In the genomic region with DNA sequence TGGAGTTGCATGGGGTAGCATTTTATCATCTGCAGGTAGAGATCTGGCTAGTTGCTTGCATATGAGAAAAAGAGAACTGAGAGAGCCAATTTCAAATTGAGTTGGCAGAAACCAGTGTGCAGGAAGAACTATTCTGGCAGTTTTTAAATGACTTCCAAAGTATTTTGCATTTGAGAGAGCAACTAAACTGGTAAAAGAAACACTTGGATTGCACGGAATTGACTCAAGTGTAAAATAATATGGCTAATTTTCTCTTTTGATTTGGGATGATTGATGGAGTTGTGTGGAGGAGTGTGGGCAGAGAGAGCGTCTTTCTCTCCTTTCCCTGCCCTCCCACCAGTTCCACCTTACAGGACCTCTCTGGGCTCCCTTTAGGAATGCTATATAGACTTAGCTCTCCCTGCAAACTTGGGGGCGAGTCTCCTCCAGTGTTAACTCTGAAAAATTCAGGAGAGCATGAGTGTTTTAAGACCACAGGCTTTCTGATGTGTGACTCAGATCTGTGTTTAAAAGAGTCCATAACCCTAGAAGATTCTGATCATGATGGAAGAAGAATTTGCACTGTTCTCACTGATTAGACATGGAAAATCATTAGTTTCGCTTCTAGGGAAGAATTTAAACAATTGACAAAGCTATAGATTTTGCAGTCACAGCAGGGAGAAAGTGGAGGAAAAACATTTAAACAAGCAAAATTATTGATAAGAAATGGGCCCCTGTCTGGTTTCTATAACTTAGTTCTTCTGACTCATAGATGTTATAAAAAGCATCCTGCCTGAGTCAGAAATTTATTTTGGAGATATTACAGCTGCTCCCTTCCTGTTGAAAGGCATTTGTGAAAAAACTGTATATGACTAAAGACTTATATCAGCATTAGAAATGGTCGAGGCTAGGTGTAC, we compare ENCODE assay signal across 9 cellular contexts. TPM values are rescaled to one million over a fixed set of nuclear protein-coding genes. Genes with fewer than 3 reads are reported as not detected.
A peak's percentile ranks its signal among the peaks of the same experiment; 100 is the strongest.
DNase-seq lines count a peak whose midpoint lies in the region; ATAC-seq and TF ChIP-seq lines count a peak whose summit lies in the region.
"Had no signal": no experiment of that assay in that cellular context is flagged by ENCODE, and none has a peak within 500 bp of the region (broad histone marks: within the 10 kb centered on the region; RNA-seq: fewer than 3 reads in every experiment).

No MANE protein-coding gene starts in this region.

- peak overlapping the region in 1 of 2 experiments; percentile 1; a peak in 1 of 4 replicates for H3K4me3 ChIP-seq in Panc1 (ENCODE audit: low read depth in 2 of 2, low read length in 2 of 2)

- H3K27me3 ChIP-seq in Panc1 (ENCODE audit: control insufficient read depth, insufficient read depth, low read length), result no peaks in the 10 kb centered on the region

- peak; percentile 19 for TF ChIP-seq CTCF in Panc1 (IDR thresholded peaks at IDR 0.05)

- intact Hi-C loops in Panc1 (cut with micrococcal nuclease; ENCODE audit: unreplicated experiment), result no loop called here

- DNase-seq in Panc1 (ENCODE audit: low read depth, low spot score), result peak; percentile 96
- DNase-seq in glomerular visceral epithelial cell (ENCODE audit: extremely low spot score), result peak; percentile 42
- no peak for DNase-seq in NCI-H2107 treated with DMSO at 0.1 percent for 48 hours (lab: John Stamatoyannopoulos, UW; ENCODE audit: unreplicated experiment)
- DNase-seq in stimulated activated naive CD4-positive, alpha-beta T cell treated with Interleukin-2 at 50 U/mL for 16 hours (lab: John Stamatoyannopoulos, UW), result no peak
- no peak for DNase-seq in left lobe of liver (ENCODE audit: low spot score)
- DNase-seq in NAMALWA (ENCODE audit: low spot score), result no peak

- peaks cover 38% of the 10 kb centered on the region for H3K4me1 ChIP-seq in Panc1 (ENCODE audit: control insufficient read depth, insufficient read depth, low read length)

- POLR2A ChIA-PET in Panc1 (lab: Charles Lee), result interaction anchor here (0.6 kb wide), 2 partner anchors 12 to 1323 kb away, joined by 3 read pairs; no protein-coding TSS in a partner anchor

- H3K9me3 ChIP-seq in Panc1 (ENCODE audit: control insufficient read depth, insufficient read depth, low read depth, low read length), result no peaks in the 10 kb centered on the region

- CTCF ChIA-PET in Panc1 (lab: Charles Lee), result no interaction called here

- BruUV-seq in Panc1 (replicated peaks; lab: Mats Ljungman, UMichigan), result no TSS peak

- ATAC-seq in GM18873 (IDR thresholded peaks at IDR 0.05; ENCODE audit: low FRiP score, unreplicated experiment) (peak; percentile 76), HG02759 (IDR thresholded peaks at IDR 0.05; ENCODE audit: unreplicated experiment) (peak; percentile 80), Panc1 (peak; percentile 71), left lobe of liver (no peak)

- H3K27ac ChIP-seq in Panc1 (ENCODE audit: low read length), result peak overlapping the region; percentile 67
- H3K27ac ChIP-seq: VCaP had no signal

- no peaks in the 10 kb centered on the region for H3K36me3 ChIP-seq in Panc1 (ENCODE audit: control insufficient read depth, insufficient read depth, low read length)

- in situ Hi-C loops in Panc1 (cut with HindIII; ENCODE audit: low pct_unique_long_range_greater_than_20kb, low sequenced_read_pairs), result no loop called here

RNA-seq across cellular contexts. Expression of a gene that starts 24.9 kb away (rescaled TPM):
- total RNA-seq in Panc1 (2021; ENCODE audit: unreplicated experiment) (47.7 TPM), left lobe of liver (27.2 TPM)
- polyA plus RNA-seq in Panc1 (2012; ENCODE audit: insufficient read length), result 35.4 TPM

Comparison
In these comparisons a context has a peak if more than half of its experiments do, and no peak if none do; other contexts are left out.
1. DNase-seq: peak in Panc1 (single experiment) and glomerular visceral epithelial cell (single experiment); none in NCI-H2107 treated with DMSO at 0.1 percent for 48 hours (single experiment), stimulated activated naive CD4-positive, alpha-beta T cell treated with Interleukin-2 at 50 U/mL for 16 hours (single experiment), left lobe of liver (single experiment) and NAMALWA (single experiment).